8 cellular contexts compared by ENCODE assay signal in the genomic region with DNA sequence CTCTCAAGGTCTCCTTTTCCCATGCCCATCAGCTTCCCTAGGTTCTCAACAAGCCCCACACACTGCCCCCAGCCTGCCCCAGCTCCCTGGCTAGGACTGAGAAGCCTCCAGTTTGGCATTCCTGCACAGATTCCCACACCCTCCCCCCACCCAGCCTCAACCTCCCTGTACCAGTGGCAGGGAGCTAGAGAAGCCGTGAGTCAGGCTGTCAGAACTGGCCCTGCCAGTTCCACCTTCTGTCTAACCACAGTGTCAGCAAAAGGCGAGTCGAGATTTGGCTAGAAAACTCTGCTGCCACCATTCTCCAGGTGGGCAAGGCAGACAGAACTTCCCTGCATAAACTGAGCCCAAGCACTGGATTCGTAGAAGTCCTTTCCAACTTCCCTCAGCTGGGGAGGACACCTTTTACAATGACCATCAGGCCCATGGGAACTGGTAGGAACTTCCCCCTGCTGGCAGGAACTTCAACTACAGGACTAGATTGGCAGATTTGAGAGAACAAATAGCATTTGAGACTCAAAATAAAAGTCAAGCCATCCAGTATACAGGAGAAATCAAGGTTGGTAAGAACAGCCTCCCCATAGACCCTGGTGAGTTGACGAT. TPM values are rescaled to one million over a fixed set of nuclear protein-coding genes. Genes with fewer than 3 reads are reported as not detected.
DNase-seq lines count a peak whose midpoint lies in the region; ATAC-seq, FAIRE-seq and TF ChIP-seq lines count a peak whose summit lies in the region.

No MANE protein-coding gene starts in this region.

- no peaks in the 10 kb centered on the region for H3K4me1 Mint-ChIP-seq in activated T-helper 17 cell treated with anti-CD3 and anti-CD28 coated beads, Interleukin-2, amount 50 U/mL, for 72 hours

- no peak for ATAC-seq in activated T-helper 17 cell treated with anti-CD3 and anti-CD28 coated beads, Interleukin-2, amount 50 U/mL, for 72 hours (replicated peaks)
- no peak for ATAC-seq in GM18861 (IDR thresholded peaks at IDR 0.05; ENCODE audit: unreplicated experiment)

- WGBS in esophagus squamous epithelium, 2 donors = 16 to 35% methylated on average over 2 to 5 of the region's 5 CpGs

- no peaks in the 10 kb centered on the region for H4K20me1 ChIP-seq in osteoblast (ENCODE audit: insufficient read depth, low read length)

- H3K4me1 ChIP-seq in BE2C = no peaks in the 10 kb centered on the region
- peaks cover 18 to 66% (median 30%) of the 10 kb centered on the region in 3 donors for H3K4me1 ChIP-seq in esophagus squamous epithelium
- no peaks in the 10 kb centered on the region for H3K4me1 ChIP-seq in osteoblast (ENCODE audit: insufficient read depth, low read length)

- intact Hi-C loops in esophagus squamous epithelium (cut with DNase I) = loop anchor here (5.0 kb wide), 1 partner anchor 89 kb away; no protein-coding TSS in a partner anchor

- no peak overlapping the region for H3K4me2 ChIP-seq in osteoblast (ENCODE audit: insufficient read depth, low read length)

- H3K27me3 ChIP-seq in BE2C (no peaks in the 10 kb centered on the region), esophagus squamous epithelium (peaks cover 0 to 14% (median 0%) of the 10 kb centered on the region in 4 donors), osteoblast (ENCODE audit: insufficient read depth, low read length) (peaks cover 15% of the 10 kb centered on the region)

- H3K9me3 ChIP-seq in BE2C (no peaks in the 10 kb centered on the region), esophagus squamous epithelium (no peaks in the 10 kb centered on the region), osteoblast (ENCODE audit: low read depth, low read length) (peaks cover 4% of the 10 kb centered on the region)

- H3K4me3 Mint-ChIP-seq in activated T-helper 17 cell treated with anti-CD3 and anti-CD28 coated beads, Interleukin-2, amount 50 U/mL, for 72 hours = no peak overlapping the region

- FAIRE-seq in RCC 7860 (lab: Jason Lieb, UNC) = no peak

- no peaks in the 10 kb centered on the region for H3K79me2 ChIP-seq in osteoblast (ENCODE audit: insufficient read depth, low read length)

- H3K27me3 Mint-ChIP-seq in activated T-helper 17 cell treated with anti-CD3 and anti-CD28 coated beads, Interleukin-2, amount 50 U/mL, for 72 hours = peaks cover 16% of the 10 kb centered on the region

- H3K36me3 ChIP-seq in BE2C (no peaks in the 10 kb centered on the region), esophagus squamous epithelium (no peaks in the 10 kb centered on the region), osteoblast (ENCODE audit: insufficient read depth, low read length) (no peaks in the 10 kb centered on the region)

- H3K9me3 Mint-ChIP-seq in activated T-helper 17 cell treated with anti-CD3 and anti-CD28 coated beads, Interleukin-2, amount 50 U/mL, for 72 hours = no peaks in the 10 kb centered on the region

- H3K27ac ChIP-seq in esophagus squamous epithelium (peak overlapping the region; percentile 62 to 87 (median 77)), osteoblast (ENCODE audit: low read depth, low read length) (no peak overlapping the region)

- peak overlapping the region; percentile 47 for H2AFZ ChIP-seq in osteoblast (ENCODE audit: low read length)

- H3K36me3 Mint-ChIP-seq in activated T-helper 17 cell treated with anti-CD3 and anti-CD28 coated beads, Interleukin-2, amount 50 U/mL, for 72 hours (ENCODE audit: low read depth) = no peaks in the 10 kb centered on the region

- TF ChIP-seq POLR2A in esophagus squamous epithelium (IDR thresholded peaks at IDR 0.05) = no peak

- DNase-seq in BE2C = peak; percentile 60
- DNase-seq in H4 (ENCODE audit: low spot score) = peak; percentile 36
- DNase-seq in RCC 7860 (ENCODE audit: low spot score) = peak; percentile 27
- DNase-seq in esophagus squamous epithelium (lab: John Stamatoyannopoulos, UW) = no peak
- peak; percentile 91 for DNase-seq in osteoblast (ENCODE audit: insufficient read length, low spot score, missing footprints)
- no peak for DNase-seq in NCI-H2171 (lab: John Stamatoyannopoulos, UW)

- no peak overlapping the region for H3K27ac Mint-ChIP-seq in activated T-helper 17 cell treated with anti-CD3 and anti-CD28 coated beads, Interleukin-2, amount 50 U/mL, for 72 hours

- H3K4me3 ChIP-seq in BE2C (ENCODE audit: low read depth, low read length) = no peak overlapping the region
- H3K4me3 ChIP-seq in esophagus squamous epithelium = no peak overlapping the region
- no peak overlapping the region for H3K4me3 ChIP-seq in osteoblast (ENCODE audit: insufficient read depth, low read length)

- TF ChIP-seq CTCF in BE2C (IDR thresholded peaks at IDR 0.05; ENCODE audit: low read depth, low read length) (peak; percentile 79), esophagus squamous epithelium (IDR thresholded peaks at IDR 0.05) (peak in 5 of 6 experiments; percentile 59 to 87 (median 72)), osteoblast (IDR thresholded peaks at IDR 0.05; ENCODE audit: extremely low read depth, low read depth, low read length) (peak; percentile 87)

RNA-seq across cellular contexts. Expression of gene TNNT2, which starts 31.0 kb away (rescaled TPM):
- 9.6 TPM for polyA plus RNA-seq in BE2C (2012; ENCODE audit: insufficient read depth, insufficient read length, low read depth)
- not detected in 2 replicates for total RNA-seq in H4 (2014; rRNA removed; shearing (Covaris generic))
- total RNA-seq in esophagus squamous epithelium (1 to 10 TPM; 1.3 to 6.1 (median 1.8) TPM), osteoblast (not detected in 2 replicates)
- not detected for total RNA-seq in activated T-helper 17 cell treated with anti-CD3 and anti-CD28 coated beads, Interleukin-2, amount 50 U/mL, for 72 hours

RNA-seq across cellular contexts. Expression of gene LAD1, which starts 52.7 kb away (rescaled TPM):
- not detected for polyA plus RNA-seq in BE2C (2012; ENCODE audit: insufficient read depth, insufficient read length, low read depth)
- not detected in 2 replicates for total RNA-seq in H4 (2014; rRNA removed; shearing (Covaris generic))
- total RNA-seq in esophagus squamous epithelium = 100 to 1,000 TPM; 242 to 377 (median 320) TPM
- total RNA-seq in osteoblast = not detected in 2 replicates
- total RNA-seq in activated T-helper 17 cell treated with anti-CD3 and anti-CD28 coated beads, Interleukin-2, amount 50 U/mL, for 72 hours = not detected

Comparison
In these comparisons a context has a peak if more than half of its experiments do, and no peak if none do; other contexts are left out.
1. DNase-seq: peak in BE2C (single experiment), H4 (single experiment), RCC 7860 (single experiment) and osteoblast (single experiment); none in esophagus squamous epithelium (single experiment) and NCI-H2171 (single experiment).
2. RNA of gene LAD1, which starts 52.7 kb away (total RNA-seq): 242 to 377 TPM in esophagus squamous epithelium; not detected in H4, not detected in osteoblast and not detected in activated T-helper 17 cell treated with anti-CD3 and anti-CD28 coated beads, Interleukin-2, amount 50 U/mL, for 72 hours; every median in the first group is over 100 times any median in the second.
3. Peak in every context shown above with its lines, with median percentiles within 50 percentile points of each other: CTCF ChIP-seq.